Comparison of ENCODE assay signal across 1 cellular context in the genomic region with DNA sequence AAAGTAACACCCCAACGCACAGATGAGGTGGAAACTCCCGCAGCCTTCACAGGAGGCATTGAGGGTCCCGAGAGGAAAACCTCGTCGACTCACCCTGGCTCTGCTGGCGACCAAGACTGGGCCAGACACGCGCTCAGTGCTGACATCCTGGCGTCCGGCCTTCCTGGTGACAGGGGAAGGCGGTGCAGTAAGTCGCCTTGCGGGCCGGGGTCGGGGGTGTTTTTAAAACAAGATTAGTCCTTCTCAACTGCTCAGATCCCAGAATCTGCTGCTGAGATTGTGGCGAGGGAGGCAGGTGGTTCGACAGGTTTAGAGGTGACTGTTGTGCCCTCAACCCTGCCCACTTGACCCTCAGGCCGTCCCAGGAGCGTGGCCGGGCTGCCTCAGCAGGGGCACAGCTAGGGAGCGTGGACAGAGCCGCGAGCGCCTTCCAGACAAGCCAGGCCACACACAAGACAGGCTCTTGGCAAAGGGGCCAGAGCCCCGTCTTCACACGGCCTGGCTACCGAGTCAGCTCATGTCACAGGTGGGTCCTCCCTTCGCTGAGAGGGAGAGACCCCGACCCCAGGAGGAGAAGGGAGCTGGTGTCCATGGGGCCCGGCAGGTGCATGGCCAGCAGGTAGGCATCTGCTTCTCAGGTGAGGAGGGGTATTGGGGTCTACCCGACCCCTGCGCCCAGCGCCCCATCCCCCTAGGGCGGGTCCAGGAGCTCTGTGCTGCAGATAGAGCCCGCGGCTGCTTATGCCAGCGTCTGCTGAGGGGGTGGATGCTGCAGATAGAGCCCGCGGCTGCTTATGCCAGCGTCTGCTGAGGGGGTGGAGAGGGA.
TF ChIP-seq lines count a peak whose summit lies in the region.

No MANE protein-coding gene starts in this region.

TF ChIP-seq in K562, 482 proteins besides CTCF, POLR2A, EP300 and RAD21:
- TF ChIP-seq, protein P1, sequence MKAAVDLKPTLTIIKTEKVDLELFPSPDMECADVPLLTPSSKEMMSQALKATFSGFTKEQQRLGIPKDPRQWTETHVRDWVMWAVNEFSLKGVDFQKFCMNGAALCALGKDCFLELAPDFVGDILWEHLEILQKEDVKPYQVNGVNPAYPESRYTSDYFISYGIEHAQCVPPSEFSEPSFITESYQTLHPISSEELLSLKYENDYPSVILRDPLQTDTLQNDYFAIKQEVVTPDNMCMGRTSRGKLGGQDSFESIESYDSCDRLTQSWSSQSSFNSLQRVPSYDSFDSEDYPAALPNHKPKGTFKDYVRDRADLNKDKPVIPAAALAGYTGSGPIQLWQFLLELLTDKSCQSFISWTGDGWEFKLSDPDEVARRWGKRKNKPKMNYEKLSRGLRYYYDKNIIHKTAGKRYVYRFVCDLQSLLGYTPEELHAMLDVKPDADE (conservative IDR thresholded peaks at IDR 0.05; ENCODE audit: control insufficient read depth, low read depth, low read length): no peak
- no peak for TF ChIP-seq MBD2 (IDR thresholded peaks at IDR 0.05; ENCODE audit: borderline replicate concordance, low read depth)
- no peak for TF ChIP-seq HEY1 (CRISPR knock-in tag; IDR thresholded peaks at IDR 0.05; ENCODE audit: borderline replicate concordance)
- no peak for TF ChIP-seq KLF16 (IDR thresholded peaks at IDR 0.05)
- TF ChIP-seq, protein P2, sequence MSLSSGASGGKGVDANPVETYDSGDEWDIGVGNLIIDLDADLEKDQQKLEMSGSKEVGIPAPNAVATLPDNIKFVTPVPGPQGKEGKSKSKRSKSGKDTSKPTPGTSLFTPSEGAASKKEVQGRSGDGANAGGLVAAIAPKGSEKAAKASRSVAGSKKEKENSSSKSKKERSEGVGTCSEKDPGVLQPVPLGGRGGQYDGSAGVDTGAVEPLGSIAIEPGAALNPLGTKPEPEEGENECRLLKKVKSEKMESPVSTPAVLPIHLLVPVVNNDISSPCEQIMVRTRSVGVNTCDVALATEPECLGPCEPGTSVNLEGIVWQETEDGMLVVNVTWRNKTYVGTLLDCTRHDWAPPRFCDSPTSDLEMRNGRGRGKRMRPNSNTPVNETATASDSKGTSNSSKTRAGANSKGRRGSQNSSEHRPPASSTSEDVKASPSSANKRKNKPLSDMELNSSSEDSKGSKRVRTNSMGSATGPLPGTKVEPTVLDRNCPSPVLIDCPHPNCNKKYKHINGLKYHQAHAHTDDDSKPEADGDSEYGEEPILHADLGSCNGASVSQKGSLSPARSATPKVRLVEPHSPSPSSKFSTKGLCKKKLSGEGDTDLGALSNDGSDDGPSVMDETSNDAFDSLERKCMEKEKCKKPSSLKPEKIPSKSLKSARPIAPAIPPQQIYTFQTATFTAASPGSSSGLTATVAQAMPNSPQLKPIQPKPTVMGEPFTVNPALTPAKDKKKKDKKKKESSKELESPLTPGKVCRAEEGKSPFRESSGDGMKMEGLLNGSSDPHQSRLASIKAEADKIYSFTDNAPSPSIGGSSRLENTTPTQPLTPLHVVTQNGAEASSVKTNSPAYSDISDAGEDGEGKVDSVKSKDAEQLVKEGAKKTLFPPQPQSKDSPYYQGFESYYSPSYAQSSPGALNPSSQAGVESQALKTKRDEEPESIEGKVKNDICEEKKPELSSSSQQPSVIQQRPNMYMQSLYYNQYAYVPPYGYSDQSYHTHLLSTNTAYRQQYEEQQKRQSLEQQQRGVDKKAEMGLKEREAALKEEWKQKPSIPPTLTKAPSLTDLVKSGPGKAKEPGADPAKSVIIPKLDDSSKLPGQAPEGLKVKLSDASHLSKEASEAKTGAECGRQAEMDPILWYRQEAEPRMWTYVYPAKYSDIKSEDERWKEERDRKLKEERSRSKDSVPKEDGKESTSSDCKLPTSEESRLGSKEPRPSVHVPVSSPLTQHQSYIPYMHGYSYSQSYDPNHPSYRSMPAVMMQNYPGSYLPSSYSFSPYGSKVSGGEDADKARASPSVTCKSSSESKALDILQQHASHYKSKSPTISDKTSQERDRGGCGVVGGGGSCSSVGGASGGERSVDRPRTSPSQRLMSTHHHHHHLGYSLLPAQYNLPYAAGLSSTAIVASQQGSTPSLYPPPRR (CRISPR knock-in tag; IDR thresholded peaks at IDR 0.05; ENCODE audit: borderline replicate concordance): no peak
- TF ChIP-seq POLR2G (IDR thresholded peaks at IDR 0.05; ENCODE audit: low read depth, low read length): peak; percentile 56
- TF ChIP-seq ZNF224 (CRISPR knock-in tag; IDR thresholded peaks at IDR 0.05): no peak
- no peak for TF ChIP-seq ZNF57 (CRISPR knock-in tag; IDR thresholded peaks at IDR 0.05)
TF ChIP-seq in K562: peak in this region for 1.
